ENCODE assay signal across 9 cellular contexts in the genomic region with DNA sequence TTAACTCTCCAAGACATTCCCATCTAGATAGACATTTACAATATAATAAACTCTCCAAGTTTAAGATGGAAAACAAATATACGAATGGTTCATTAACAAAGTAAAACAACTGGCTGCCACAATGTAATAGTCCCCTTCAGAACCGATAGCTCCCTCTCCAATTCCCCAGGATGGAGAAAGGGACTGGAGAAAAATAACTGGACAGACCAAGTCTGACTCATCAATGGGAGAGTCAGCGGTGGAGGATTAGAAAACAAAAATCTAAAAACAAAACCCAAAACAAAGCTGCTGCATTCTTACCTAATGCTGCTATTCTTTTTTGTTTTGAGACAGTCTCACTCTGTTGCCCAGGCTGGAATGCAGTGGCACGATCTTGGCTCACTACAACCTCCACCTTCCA.
A peak's percentile ranks its signal among the peaks of the same experiment; 100 is the strongest.
DNase-seq lines count a peak whose midpoint lies in the region; ATAC-seq and TF ChIP-seq lines count a peak whose summit lies in the region.
"Had no signal": no experiment of that assay in that cellular context is flagged by ENCODE, and none has a peak within 500 bp of the region (broad histone marks: within the 10 kb centered on the region; RNA-seq: fewer than 3 reads in every experiment).

No MANE protein-coding gene starts in this region.

- peaks cover 75 to 77% of the 10 kb centered on the region in 2 donors for H3K4me1 Mint-ChIP-seq in natural killer cell
- peaks cover 60 to 66% of the 10 kb centered on the region in 2 donors for H3K4me1 Mint-ChIP-seq in natural killer cell treated with Interleukin-12 subunit alpha and Interleukin-12 subunit beta and Interleukin-15 and Interleukin-18, amount 100 ng/mL, for 72 hours (ENCODE audit: low read depth in 2 of 2)

- intact Hi-C loops in natural killer cell (cut with micrococcal nuclease) (no loop called here), breast epithelium (cut with DNase I; ENCODE audit: low total_unique reads) (no loop called here)

- no peaks in the 10 kb centered on the region for H3K27me3 ChIP-seq in breast epithelium
- H3K27me3 ChIP-seq: stomach had no signal

- H3K4me1 ChIP-seq in breast epithelium = no peaks in the 10 kb centered on the region

- DNase-seq in natural killer cell = no peak
- DNase-seq in natural killer cell treated with Interleukin-12 subunit alpha and Interleukin-12 subunit beta and Interleukin-15 and Interleukin-18, amount 100 ng/mL, for 72 hours (ENCODE audit: low spot score) = no peak
- no peak for DNase-seq in breast epithelium (ENCODE audit: low spot score in 2 of 2)
- DNase-seq in kidney tubule cell (ENCODE audit: low spot score) = peak; percentile 22
- no peak for DNase-seq in GM19240 (ENCODE audit: insufficient read length, low spot score)
- DNase-seq in globus pallidus (ENCODE audit: low spot score) = no peak
- DNase-seq in NCI-H2171 (lab: John Stamatoyannopoulos, UW) = no peak
- DNase-seq in coronary artery (ENCODE audit: low spot score) = no peak
- DNase-seq: stomach had no signal

- H3K36me3 Mint-ChIP-seq in natural killer cell = no peaks in the 10 kb centered on the region
- H3K36me3 Mint-ChIP-seq in natural killer cell treated with Interleukin-12 subunit alpha and Interleukin-12 subunit beta and Interleukin-15 and Interleukin-18, amount 100 ng/mL, for 72 hours = peaks cover 9% of the 10 kb centered on the region

- TF ChIP-seq CTCF in natural killer cell (IDR thresholded peaks at IDR 0.05) = no peak
- no peak for TF ChIP-seq CTCF in breast epithelium (IDR thresholded peaks at IDR 0.05)
- no peak for TF ChIP-seq CTCF in coronary artery (IDR thresholded peaks at IDR 0.05)

- peak overlapping the region; percentile 17 to 24 for H3K27ac Mint-ChIP-seq in natural killer cell
- H3K27ac Mint-ChIP-seq in natural killer cell treated with Interleukin-12 subunit alpha and Interleukin-12 subunit beta and Interleukin-15 and Interleukin-18, amount 100 ng/mL, for 72 hours = no peak overlapping the region

- H3K4me3 Mint-ChIP-seq in natural killer cell = no peak overlapping the region
- H3K4me3 Mint-ChIP-seq in natural killer cell treated with Interleukin-12 subunit alpha and Interleukin-12 subunit beta and Interleukin-15 and Interleukin-18, amount 100 ng/mL, for 72 hours = no peak overlapping the region

- no peak for TF ChIP-seq POLR2A in breast epithelium (IDR thresholded peaks at IDR 0.05)

- H3K27ac ChIP-seq in breast epithelium (peak overlapping the region; percentile 66 to 78), coronary artery (no peak overlapping the region)

- no peaks in the 10 kb centered on the region for H3K9me3 Mint-ChIP-seq in natural killer cell
- H3K9me3 Mint-ChIP-seq in natural killer cell treated with Interleukin-12 subunit alpha and Interleukin-12 subunit beta and Interleukin-15 and Interleukin-18, amount 100 ng/mL, for 72 hours = no peaks in the 10 kb centered on the region

- H3K4me3 ChIP-seq in breast epithelium (no peak overlapping the region), coronary artery (no peak overlapping the region)
- H3K4me3 ChIP-seq: stomach had no signal

- no peak for ATAC-seq in natural killer cell
- ATAC-seq in natural killer cell treated with Interleukin-12 subunit alpha and Interleukin-12 subunit beta and Interleukin-15 and Interleukin-18, amount 100 ng/mL, for 72 hours = no peak

- peaks cover 3% of the 10 kb centered on the region for H3K36me3 ChIP-seq in breast epithelium

- H3K27me3 Mint-ChIP-seq in natural killer cell (ENCODE audit: low read depth in 2 of 2) = no peaks in the 10 kb centered on the region
- H3K27me3 Mint-ChIP-seq in natural killer cell treated with Interleukin-12 subunit alpha and Interleukin-12 subunit beta and Interleukin-15 and Interleukin-18, amount 100 ng/mL, for 72 hours = no peaks in the 10 kb centered on the region

- H3K9me3 ChIP-seq in breast epithelium = no peaks in the 10 kb centered on the region
- H3K9me3 ChIP-seq: stomach had no signal

Comparison
In these comparisons a context has a peak if more than half of its experiments do, and no peak if none do; other contexts are left out.
1. H3K27ac Mint-ChIP-seq: peak in natural killer cell (2 of 2); none in natural killer cell treated with Interleukin-12 subunit alpha and Interleukin-12 subunit beta and Interleukin-15 and Interleukin-18, amount 100 ng/mL, for 72 hours (0 of 2).
2. H3K27ac ChIP-seq: peak in breast epithelium (2 of 2); none in coronary artery (0 of 2).